10 cellular contexts compared by ENCODE assay signal in genomic region chr1:2906620-2907019, GRCh38.
"Had no signal": no experiment of that assay in that cellular context is flagged by ENCODE, and none has a peak within 500 bp of the region (broad histone marks: within the 10 kb centered on the region; RNA-seq: fewer than 3 reads in every experiment).

No MANE protein-coding gene starts in this region.

- H3K4me3 ChIP-seq: GM23248, GM23338, HAP-1 had no signal

- H3K36me3 ChIP-seq: HAP-1 had no signal

- H3K4me3 Mint-ChIP-seq: GM23338, H9, HFFc6 had no signal

- H3K4me1 ChIP-seq: HAP-1 had no signal

- H3K4me2 ChIP-seq: GM23338 had no signal

- FAIRE-seq: H1, H54 had no signal

- H3K27ac Mint-ChIP-seq: GM23338, H9, HFFc6 had no signal

- H3K27ac ChIP-seq: GM23248 had no signal

- H2AFZ ChIP-seq: GM23248, GM23338 had no signal

- DNase-seq: GM23248, GOT3, H7, H9, HCEC 1CT, HFFc6 had no signal

- H3K9ac ChIP-seq: GM23248 had no signal

- H3K4me1 Mint-ChIP-seq: GM23338, H9 had no signal

- H3K9me3 ChIP-seq: HAP-1 had no signal
